Comparison of ENCODE assay signal across 10 cellular contexts in genomic region chr6:34813028-34813742, GRCh38.
"Had no signal": no experiment of that assay in that cellular context is flagged by ENCODE, and none has a peak within 500 bp of the region (broad histone marks: within the 10 kb centered on the region; RNA-seq: fewer than 3 reads in every experiment).

No MANE protein-coding gene starts in this region.

- ATAC-seq: esophagus mucosa, natural killer cell, right cardiac atrium had no signal

- H3K4me3 ChIP-seq: adrenal gland, smooth muscle cell, transverse colon had no signal

- H3K36me3 ChIP-seq: adrenal gland, transverse colon had no signal

- H3K9me3 ChIP-seq: adrenal gland, transverse colon had no signal

- H3K27ac ChIP-seq: adrenal gland, transverse colon had no signal

- H3K27me3 ChIP-seq: adrenal gland, transverse colon had no signal

- H3K4me2 ChIP-seq: smooth muscle cell had no signal

- DNase-seq: activated CD4-positive, alpha-beta T cell treated with anti-CD3 and anti-CD28 coated beads for 48 hours; activated naive CD4-positive, alpha-beta T cell treated with anti-CD3 and anti-CD28 coated beads for 36 hours; adrenal gland; mammary epithelial cell; natural killer cell; nucleus accumbens; right cardiac atrium; transverse colon had no signal
